Comparison of ENCODE assay signal across 11 cellular contexts in genomic region chr18:48590678-48591077, GRCh38. TPM values are rescaled to one million over a fixed set of nuclear protein-coding genes. Genes with fewer than 3 reads are reported as not detected.
A peak's percentile ranks its signal among the peaks of the same experiment; 100 is the strongest.
DNase-seq lines count a peak whose midpoint lies in the region; ATAC-seq and TF ChIP-seq lines count a peak whose summit lies in the region.
"Had no signal": no experiment of that assay in that cellular context is flagged by ENCODE, and none has a peak within 500 bp of the region (broad histone marks: within the 10 kb centered on the region; RNA-seq: fewer than 3 reads in every experiment).

No MANE protein-coding gene starts in this region.

- intact Hi-C loops in adrenal gland (cut with DNase I), result no loop called here

- ATAC-seq in foreskin keratinocyte, result peak; percentile 23

- peak; percentile 43 for DNase-seq in HFF-Myc (ENCODE audit: extremely low read depth, low read depth)
- DNase-seq in adrenal gland, result peak in 5 of 7 donors; percentile 58 to 80 (median 75)
- peak; percentile 25 to 38 for DNase-seq in foreskin keratinocyte
- DNase-seq in NCI-H1694 (lab: John Stamatoyannopoulos, UW), result no peak
- DNase-seq in cerebellar nuclear complex (lab: John Stamatoyannopoulos, UW), result no peak
- no peak for DNase-seq in DMS79 treated with DMSO at 0.1 percent for 48 hours (lab: John Stamatoyannopoulos, UW)
- no peak for DNase-seq in activated T-cell treated with anti-CD3 and anti-CD28 coated beads, Interleukin-2, amount 50 U/mL, for 1 hour
- DNase-seq: activated CD4-positive, alpha-beta memory T cell treated with anti-CD3 and anti-CD28 coated beads for 36 hours; NCI-H1417 had no signal

- H3K4me1 ChIP-seq in adrenal gland (replicated peaks in 1 of 2), result peaks cover 6 to 28% of the 10 kb centered on the region in 2 donors
- no peaks in the 10 kb centered on the region for H3K4me1 ChIP-seq in foreskin keratinocyte
- H3K4me1 ChIP-seq in stomach smooth muscle (ENCODE audit: control insufficient read depth, insufficient read depth, low read length), result peaks cover 39% of the 10 kb centered on the region
- H3K4me1 ChIP-seq: parathyroid adenoma had no signal

- H3K27ac ChIP-seq in adrenal gland (peak overlapping the region in 1 of 5 donors; percentile 6), foreskin keratinocyte (no peak overlapping the region), stomach smooth muscle (ENCODE audit: low read length) (peak overlapping the region; percentile 69)
- H3K27ac ChIP-seq: parathyroid adenoma had no signal

- no peak overlapping the region for H3K9ac ChIP-seq in stomach smooth muscle (ENCODE audit: low read length in 2 of 2)
- H3K9ac ChIP-seq: parathyroid adenoma had no signal

- no peak for TF ChIP-seq CTCF in HFF-Myc (IDR thresholded peaks at IDR 0.05; ENCODE audit: low read depth, low read length, missing control alignments)
- TF ChIP-seq CTCF in adrenal gland (IDR thresholded peaks at IDR 0.05), result no peak
- no peak for TF ChIP-seq CTCF in foreskin keratinocyte (conservative IDR thresholded peaks at IDR 0.05)

- no peak for TF ChIP-seq POLR2A in adrenal gland (IDR thresholded peaks at IDR 0.05)

- H3K4me3 ChIP-seq in HFF-Myc (replicated peaks; ENCODE audit: low read depth, low read length) (no peak overlapping the region), adrenal gland (no peak overlapping the region), stomach smooth muscle (ENCODE audit: low read length in 2 of 2) (no peak overlapping the region)

- no peaks in the 10 kb centered on the region for H3K27me3 ChIP-seq in adrenal gland
- H3K27me3 ChIP-seq in foreskin keratinocyte, result no peaks in the 10 kb centered on the region
- H3K27me3 ChIP-seq in stomach smooth muscle (ENCODE audit: control insufficient read depth in 1 of 2, insufficient read depth in 2 of 2, low read length in 2 of 2), result no peaks in the 10 kb centered on the region

- no peaks in the 10 kb centered on the region for H3K36me3 ChIP-seq in adrenal gland (replicated peaks in 1 of 2)
- peaks cover 0 to 2% of the 10 kb centered on the region in 2 donors for H3K36me3 ChIP-seq in stomach smooth muscle (ENCODE audit: control insufficient read depth in 2 of 2, insufficient read depth in 2 of 2, low read length in 2 of 2)

- H3K9me3 ChIP-seq in adrenal gland (replicated peaks in 1 of 3) (no peaks in the 10 kb centered on the region), stomach smooth muscle (ENCODE audit: control insufficient read depth in 2 of 2, low read length in 2 of 2) (no peaks in the 10 kb centered on the region)

- WGBS in adrenal gland, 4 donors, result 81 to 97% (median 88%) methylated on average over 5 of the region's 5 CpGs

RNA-seq across cellular contexts. Expression of gene CTIF, which starts 51.8 kb away (rescaled TPM):
- total RNA-seq in adrenal gland, result 10 to 100 TPM; 31.5 to 98.7 (median 57.0) TPM
- 100 to 1,000 TPM in 1 of 3 donors, 10 to 100 TPM in 2; 33.4 to 159 (median 68.0) TPM for polyA plus RNA-seq in adrenal gland
- total RNA-seq in foreskin keratinocyte, result 22.3 TPM in 2 replicates
- 20.8 and 22.1 TPM in 2 replicates for polyA plus RNA-seq in foreskin keratinocyte

Comparison
In these comparisons a context has a peak if more than half of its experiments do, and no peak if none do; other contexts are left out.
1. DNase-seq: peak in HFF-Myc (single experiment), adrenal gland (5 of 7) and foreskin keratinocyte (2 of 2); none in NCI-H1694 (single experiment), cerebellar nuclear complex (0 of 2), DMS79 treated with DMSO at 0.1 percent for 48 hours (single experiment) and activated T-cell treated with anti-CD3 and anti-CD28 coated beads, Interleukin-2, amount 50 U/mL, for 1 hour (single experiment).